In the genomic region with DNA sequence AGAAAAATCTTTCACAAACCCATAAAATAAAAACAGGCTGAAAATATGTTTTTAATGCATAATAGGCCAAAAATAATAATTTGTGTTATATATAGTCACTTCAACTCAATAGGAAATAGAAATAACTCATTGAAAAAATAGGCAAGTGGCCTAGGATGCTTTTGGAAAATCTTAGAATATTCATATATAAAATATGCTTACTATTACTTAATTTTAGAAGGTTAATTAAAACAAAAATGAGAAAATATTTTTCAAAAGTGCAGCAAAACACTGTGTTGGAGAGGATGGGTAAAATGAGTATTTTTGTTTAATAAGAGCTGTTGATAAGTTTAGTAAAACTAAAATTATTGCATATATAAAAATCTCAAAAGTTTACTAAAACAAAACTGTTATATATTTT, we compare ENCODE assay signal across 1 cellular context.
TF ChIP-seq lines count a peak whose summit lies in the region.

No MANE protein-coding gene starts in this region.

TF ChIP-seq in K562, 482 proteins besides CTCF, POLR2A, EP300 and RAD21 (continued from another document):
- TF ChIP-seq, protein P1, sequence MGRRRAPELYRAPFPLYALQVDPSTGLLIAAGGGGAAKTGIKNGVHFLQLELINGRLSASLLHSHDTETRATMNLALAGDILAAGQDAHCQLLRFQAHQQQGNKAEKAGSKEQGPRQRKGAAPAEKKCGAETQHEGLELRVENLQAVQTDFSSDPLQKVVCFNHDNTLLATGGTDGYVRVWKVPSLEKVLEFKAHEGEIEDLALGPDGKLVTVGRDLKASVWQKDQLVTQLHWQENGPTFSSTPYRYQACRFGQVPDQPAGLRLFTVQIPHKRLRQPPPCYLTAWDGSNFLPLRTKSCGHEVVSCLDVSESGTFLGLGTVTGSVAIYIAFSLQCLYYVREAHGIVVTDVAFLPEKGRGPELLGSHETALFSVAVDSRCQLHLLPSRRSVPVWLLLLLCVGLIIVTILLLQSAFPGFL (CRISPR knock-in tag; IDR thresholded peaks at IDR 0.05): no peak
- TF ChIP-seq SMARCA4 (IDR thresholded peaks at IDR 0.05) (no peak), FUS (optimal IDR thresholded peaks at IDR 0.05; ENCODE audit: low read depth, low read length) (no peak), ZNF316 (IDR thresholded peaks at IDR 0.05) (peak; percentile 66)
